28 cellular contexts compared by ENCODE assay signal in the genomic region with DNA sequence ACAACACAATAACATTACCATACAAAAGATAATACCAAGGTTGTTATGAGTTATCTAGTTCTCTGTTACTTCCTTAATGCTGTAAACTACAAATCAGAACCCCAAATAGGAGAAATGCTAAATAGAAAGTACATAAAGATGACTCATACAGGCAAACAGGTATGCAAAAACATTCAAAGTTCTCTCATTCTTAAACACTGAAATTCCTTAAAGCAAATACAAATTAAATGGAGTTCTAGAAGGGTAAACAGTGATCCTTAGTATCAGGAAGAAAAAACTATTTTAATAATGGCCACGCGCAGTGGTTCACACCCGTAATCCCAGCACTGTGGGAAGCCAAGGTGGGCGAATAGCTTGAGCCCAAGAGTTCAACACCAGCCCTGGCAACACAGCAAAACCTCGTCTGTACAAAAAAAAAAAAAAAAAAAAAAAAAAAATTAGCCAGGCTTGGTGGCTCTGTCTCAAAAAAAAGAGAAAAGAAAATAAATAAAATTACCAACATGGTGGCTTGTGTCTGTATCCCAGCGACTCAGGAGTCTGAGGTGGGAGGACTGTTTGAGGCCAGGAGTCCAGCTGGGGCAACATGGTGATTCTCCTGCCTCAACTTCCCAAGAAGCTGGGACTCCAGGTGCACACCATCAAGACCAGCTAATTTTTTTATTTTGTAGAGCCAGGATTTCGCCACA. TPM values are rescaled to one million over a fixed set of nuclear protein-coding genes. Genes with fewer than 3 reads are reported as not detected.
DNase-seq lines count a peak whose midpoint lies in the region; ATAC-seq, FAIRE-seq and TF ChIP-seq lines count a peak whose summit lies in the region.
"Had no signal": no experiment of that assay in that cellular context is flagged by ENCODE, and none has a peak within 500 bp of the region (broad histone marks: within the 10 kb centered on the region; RNA-seq: fewer than 3 reads in every experiment).

No MANE protein-coding gene starts in this region.

- no peaks in the 10 kb centered on the region for H3K27me3 Mint-ChIP-seq in mesothelial cell of epicardium (ENCODE audit: low read depth)
- H3K27me3 Mint-ChIP-seq: natural killer cell treated with Interleukin-12 subunit alpha and Interleukin-12 subunit beta and Interleukin-15 and Interleukin-18, amount 100 ng/mL, for 72 hours had no signal

- H3K4me3 ChIP-seq in BLaER1, result no peak overlapping the region
- H3K4me3 ChIP-seq in bronchial epithelial cell (ENCODE audit: low read depth, low read length), result no peak overlapping the region
- H3K4me3 ChIP-seq: adrenal gland, breast epithelium, colonic mucosa, SK-N-MC had no signal

- TF ChIP-seq CTCF in bronchial epithelial cell (IDR thresholded peaks at IDR 0.05; ENCODE audit: insufficient read depth, low read length, severe bottlenecking) (no peak), mesothelial cell of epicardium (IDR thresholded peaks at IDR 0.05; ENCODE audit: unreplicated experiment) (no peak)

- H3K4me1 ChIP-seq in BLaER1, result peaks cover 14% of the 10 kb centered on the region
- H3K4me1 ChIP-seq: breast epithelium, parathyroid adenoma had no signal

- no peak for TF ChIP-seq POLR2A in erythroblast (IDR thresholded peaks at IDR 0.05; ENCODE audit: low read length)

- H3K27ac Mint-ChIP-seq in mesothelial cell of epicardium, result peak overlapping the region; percentile 55

- no peak overlapping the region for H3K27ac ChIP-seq in BLaER1
- H3K27ac ChIP-seq: adrenal gland, breast epithelium, colonic mucosa, parathyroid adenoma, SK-N-MC had no signal

- H3K9me3 Mint-ChIP-seq in mesothelial cell of epicardium, result no peaks in the 10 kb centered on the region
- H3K9me3 Mint-ChIP-seq: H9; natural killer cell treated with Interleukin-12 subunit alpha and Interleukin-12 subunit beta and Interleukin-15 and Interleukin-18, amount 100 ng/mL, for 72 hours had no signal

- H3K4me3 Mint-ChIP-seq in mesothelial cell of epicardium, result no peak overlapping the region
- H3K4me3 Mint-ChIP-seq: H9; natural killer cell treated with Interleukin-12 subunit alpha and Interleukin-12 subunit beta and Interleukin-15 and Interleukin-18, amount 100 ng/mL, for 72 hours had no signal

- no peak for ATAC-seq in HG03039 (IDR thresholded peaks at IDR 0.05; ENCODE audit: unreplicated experiment)
- ATAC-seq in GM21786 (IDR thresholded peaks at IDR 0.05; ENCODE audit: unreplicated experiment), result no peak
- ATAC-seq: left cardiac atrium; natural killer cell treated with Interleukin-12 subunit alpha and Interleukin-12 subunit beta and Interleukin-15 and Interleukin-18, amount 100 ng/mL, for 72 hours; sciatic nerve had no signal

- H3K4me1 Mint-ChIP-seq in mesothelial cell of epicardium, result peaks cover 3% of the 10 kb centered on the region

- H3K27me3 ChIP-seq in BLaER1 (no peaks in the 10 kb centered on the region), bronchial epithelial cell (ENCODE audit: control insufficient read depth, insufficient read depth, low read length) (no peaks in the 10 kb centered on the region)
- H3K27me3 ChIP-seq: adrenal gland, breast epithelium, colonic mucosa had no signal

- no peaks in the 10 kb centered on the region for H3K9me3 ChIP-seq in BLaER1
- H3K9me3 ChIP-seq: adrenal gland, breast epithelium, colonic mucosa had no signal

- peaks cover 95% of the 10 kb centered on the region for H4K20me1 ChIP-seq in BLaER1

- H3K36me3 ChIP-seq in BLaER1 (peaks cover 29% of the 10 kb centered on the region), bronchial epithelial cell (ENCODE audit: control insufficient read depth, insufficient read depth, low read length) (no peaks in the 10 kb centered on the region)
- H3K36me3 ChIP-seq: adrenal gland, breast epithelium, colonic mucosa had no signal

- no peak overlapping the region for H3K9ac ChIP-seq in BLaER1
- H3K9ac ChIP-seq: parathyroid adenoma had no signal

- no peak for FAIRE-seq in bronchial epithelial cell (lab: Jason Lieb, UNC)
- FAIRE-seq: HTR-8/SVneo had no signal

- DNase-seq in M059J (ENCODE audit: low read depth) (peak; percentile 5), bronchial epithelial cell (ENCODE audit: low read depth) (peak; percentile 59), mesothelial cell of epicardium (ENCODE audit: low spot score in 2 of 2, unreplicated experiment in 2 of 2) (no peak), erythroblast (lab: John Stamatoyannopoulos, UW) (no peak), mesenteric fat pad (ENCODE audit: low spot score) (no peak)
- DNase-seq: ACHN; activated CD4-positive, alpha-beta T cell treated with anti-CD3 and anti-CD28 coated beads, Interleukin-2, amount 50 U/mL, for 48 hours; activated CD8-positive, alpha-beta memory T cell treated with anti-CD3 and anti-CD28 coated beads, Interleukin-2, amount 50 U/mL, for 48 hours; activated effector memory CD4-positive, alpha-beta T cell treated with Interleukin-2 at 50 U/mL for 16 hours; colonic mucosa; DMS 273 treated with DMSO at 0.1 percent for 48 hours; GDM1; glutamatergic neuron; H9; Kasumi-1; left cardiac atrium; NCI-H1105; stimulated activated CD4-positive, alpha-beta T cell treated with anti-CD3 and anti-CD28 coated beads, Interleukin-15, amount 100 ng/mL, for 24 hours had no signal

- no peaks in the 10 kb centered on the region for H3K36me3 Mint-ChIP-seq in mesothelial cell of epicardium
- H3K36me3 Mint-ChIP-seq: natural killer cell treated with Interleukin-12 subunit alpha and Interleukin-12 subunit beta and Interleukin-15 and Interleukin-18, amount 100 ng/mL, for 72 hours had no signal

- H3K4me2 ChIP-seq in BLaER1, result 0 out of 2 replicates have a peak overlapping the region, but pooled peaks have one; percentile 10

RNA-seq across cellular contexts. Expression of a gene that starts 17.5 kb away (rescaled TPM):
- 13.8 and 29.2 TPM in 2 replicates for total RNA-seq in M059J (2014; rRNA removed; shearing (Covaris generic))
- total RNA-seq in bronchial epithelial cell, result 10.8 and 18.1 TPM in 2 replicates
- total RNA-seq in mesothelial cell of epicardium, result 24.4 to 28.8 TPM (median 25.5 TPM) in 3 replicates
- total RNA-seq in mesenteric fat pad, result 16.1 TPM

RNA-seq across cellular contexts. Expression of a gene that starts 32.2 kb away (rescaled TPM):
- total RNA-seq in M059J (2014; rRNA removed; shearing (Covaris generic)), result 91.1 and 125 TPM in 2 replicates
- 10.8 and 18.1 TPM in 2 replicates for total RNA-seq in bronchial epithelial cell
- total RNA-seq in mesothelial cell of epicardium, result 116 to 121 TPM (median 119 TPM) in 3 replicates
- 133 TPM for total RNA-seq in mesenteric fat pad

Comparison
In these comparisons a context has a peak if more than half of its experiments do, and no peak if none do; other contexts are left out.
1. DNase-seq: peak in M059J (single experiment) and bronchial epithelial cell (single experiment); none in mesothelial cell of epicardium (0 of 2), erythroblast (0 of 2) and mesenteric fat pad (single experiment).